ENCODE assay signal across 9 cellular contexts in the genomic region with DNA sequence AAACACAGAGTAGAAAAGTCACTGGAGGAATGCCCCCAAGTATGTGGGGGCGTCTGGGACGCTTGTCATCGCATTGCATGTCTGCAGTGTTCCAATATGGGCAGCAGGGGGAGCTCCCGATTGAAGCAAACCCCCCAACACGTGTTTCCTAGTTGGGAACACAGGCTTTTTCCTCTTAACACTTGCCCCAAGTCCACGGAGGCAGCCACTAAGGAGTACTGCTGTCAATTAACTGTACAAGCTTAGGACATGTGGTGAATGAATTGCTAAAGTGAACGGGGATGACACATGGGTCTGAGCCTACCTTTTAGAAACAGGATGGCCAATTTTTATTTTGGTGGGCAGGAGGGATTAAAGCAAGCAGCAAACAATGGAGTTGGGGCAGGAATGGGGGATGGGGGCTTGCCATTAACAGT. TPM values are rescaled to one million over a fixed set of nuclear protein-coding genes. Genes with fewer than 3 reads are reported as not detected.
DNase-seq lines count a peak whose midpoint lies in the region; ATAC-seq and TF ChIP-seq lines count a peak whose summit lies in the region.
"Had no signal": no experiment of that assay in that cellular context is flagged by ENCODE, and none has a peak within 500 bp of the region (broad histone marks: within the 10 kb centered on the region; RNA-seq: fewer than 3 reads in every experiment).

No MANE protein-coding gene starts in this region.

- no peak overlapping the region for H3K27ac Mint-ChIP-seq in mesothelial cell of epicardium
- H3K27ac Mint-ChIP-seq: CD4-positive, CD25-positive, alpha-beta regulatory T cell had no signal

- no peaks in the 10 kb centered on the region for H3K36me3 Mint-ChIP-seq in mesothelial cell of epicardium
- H3K36me3 Mint-ChIP-seq: CD4-positive, CD25-positive, alpha-beta regulatory T cell had no signal

- peak; percentile 69 for TF ChIP-seq CTCF in mesothelial cell of epicardium (IDR thresholded peaks at IDR 0.05; ENCODE audit: unreplicated experiment)

- no peak overlapping the region for H3K4me3 Mint-ChIP-seq in mesothelial cell of epicardium
- H3K4me3 Mint-ChIP-seq: CD4-positive, CD25-positive, alpha-beta regulatory T cell had no signal

- no peaks in the 10 kb centered on the region for H3K9me3 Mint-ChIP-seq in mesothelial cell of epicardium

- ATAC-seq in GM18907 (IDR thresholded peaks at IDR 0.05; ENCODE audit: unreplicated experiment): peak; percentile 56
- peak; percentile 40 for ATAC-seq in HG03139 (IDR thresholded peaks at IDR 0.05; ENCODE audit: unreplicated experiment)

- H3K4me1 Mint-ChIP-seq in mesothelial cell of epicardium: peaks cover 24% of the 10 kb centered on the region

- H3K27me3 Mint-ChIP-seq in mesothelial cell of epicardium (ENCODE audit: low read depth): peaks cover 81% of the 10 kb centered on the region

- DNase-seq in NCI-H187 (lab: John Stamatoyannopoulos, UW) (peak; percentile 15 to 45), NCI-H187 treated with DMSO at 0.1 percent for 48 hours (lab: John Stamatoyannopoulos, UW) (no peak), OCI-M1 (lab: John Stamatoyannopoulos, UW) (peak; percentile 71), dermis blood vessel endothelial cell (peak; percentile 68), mesothelial cell of epicardium (ENCODE audit: low spot score in 2 of 2, unreplicated experiment in 2 of 2) (peak in 1 of 2 experiments; percentile 47)
- no peak for DNase-seq in activated CD8-positive, alpha-beta memory T cell treated with anti-CD3 and anti-CD28 coated beads, Interleukin-2, amount 50 U/mL, for 48 hours

RNA-seq across cellular contexts. Expression of gene GABRB2, which starts 2.2 kb away (rescaled TPM):
- total RNA-seq in dermis blood vessel endothelial cell: not detected in 2 replicates
- total RNA-seq in mesothelial cell of epicardium: 0.75 to 0.78 TPM (median 0.76 TPM) in 3 replicates
- total RNA-seq: CD4-positive, CD25-positive, alpha-beta regulatory T cell had no signal

Comparison
In these comparisons a context has a peak if more than half of its experiments do, and no peak if none do; other contexts are left out.
1. DNase-seq: peak in NCI-H187 (2 of 2), OCI-M1 (single experiment) and dermis blood vessel endothelial cell (single experiment); none in NCI-H187 treated with DMSO at 0.1 percent for 48 hours (single experiment) and activated CD8-positive, alpha-beta memory T cell treated with anti-CD3 and anti-CD28 coated beads, Interleukin-2, amount 50 U/mL, for 48 hours (single experiment).